In the genomic region with DNA sequence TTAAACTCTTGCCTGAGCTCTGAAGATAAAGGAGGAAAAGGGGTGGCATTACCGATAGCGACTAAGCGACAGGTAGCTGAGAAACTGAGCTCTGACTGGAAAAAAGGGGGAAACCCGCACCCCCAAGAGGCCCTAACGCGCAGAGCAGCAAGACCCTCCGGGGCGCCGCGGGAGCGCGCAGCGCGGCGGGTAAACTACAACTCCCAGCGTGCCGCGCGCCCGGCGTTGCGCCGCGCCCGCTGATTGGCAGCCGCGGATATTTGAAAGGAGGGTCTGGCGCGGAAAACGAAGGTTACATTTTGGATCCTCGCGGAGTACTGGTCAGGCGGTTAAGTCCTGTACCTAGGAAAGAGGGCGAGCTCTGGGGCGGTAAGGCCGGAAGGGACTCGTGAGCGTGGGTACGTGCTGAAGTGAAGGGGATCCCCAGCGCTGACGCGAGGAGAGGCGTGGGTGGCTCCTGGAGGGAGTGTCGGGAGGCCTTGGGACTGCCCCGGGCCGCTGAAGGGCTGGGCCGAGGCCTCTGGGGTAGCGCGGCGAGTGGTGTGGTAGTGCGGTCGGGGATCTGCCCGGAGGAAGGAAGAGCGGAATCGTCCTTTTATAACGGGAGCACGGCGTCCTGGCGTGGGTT, we compare ENCODE assay signal across 8 cellular contexts. TPM values are rescaled to one million over a fixed set of nuclear protein-coding genes. Genes with fewer than 3 reads are reported as not detected.
DNase-seq lines count a peak whose midpoint lies in the region; TF ChIP-seq lines count a peak whose summit lies in the region.

A gene (plus strand): TSS at position 291 of the 628 bp plus-strand sequence. CDS start 468 bp downstream, outside the sequence.

- H3K4me3 ChIP-seq in LNCaP clone FGC (ENCODE audit: low read depth, low read length): peak within 1 kb of the TSS; percentile 69
- H3K4me3 ChIP-seq in ovary: peak within 1 kb of the TSS; percentile 51
- peak within 1 kb of the TSS; percentile 33 to 79 (median 58) for H3K4me3 ChIP-seq in transverse colon

- DNase-seq in GM03348 (ENCODE audit: low spot score) (peak; percentile 93), H4 (ENCODE audit: low spot score) (peak; percentile 33), LNCaP clone FGC (ENCODE audit: low read depth) (no peak), SK-MEL-5 (ENCODE audit: low read depth, low spot score) (peak; percentile 71), glutamatergic neuron (peak; percentile 65), ovary (peak; percentile 72 to 85 (median 79)), transverse colon (peak; percentile 76)
- DNase-seq in activated naive CD4-positive, alpha-beta T cell treated with Interleukin-2 at 50 U/mL for 16 hours: peak; percentile 83

- no peaks in the 10 kb centered on the region for H3K27me3 ChIP-seq in ovary
- no peaks in the 10 kb centered on the region for H3K27me3 ChIP-seq in transverse colon

- no peaks in the 10 kb centered on the region for H3K27me3 Mint-ChIP-seq in glutamatergic neuron (ENCODE audit: unreplicated experiment)

- no peaks in the 10 kb centered on the region for H3K9me3 Mint-ChIP-seq in glutamatergic neuron (ENCODE audit: unreplicated experiment)

- H3K27ac ChIP-seq in ovary (no peak within 1 kb of the TSS), transverse colon (peak within 1 kb of the TSS; percentile 49 to 73 (median 52))

- no peaks in the 10 kb centered on the region for H3K36me3 Mint-ChIP-seq in glutamatergic neuron (ENCODE audit: unreplicated experiment)

- H3K27ac Mint-ChIP-seq in glutamatergic neuron (ENCODE audit: unreplicated experiment): no peak within 1 kb of the TSS

- peaks cover 6% of the 10 kb centered on the region for H3K4me1 Mint-ChIP-seq in glutamatergic neuron (ENCODE audit: low read depth, unreplicated experiment)

- no peak for TF ChIP-seq CTCF in LNCaP clone FGC (IDR thresholded peaks at IDR 0.05; ENCODE audit: control insufficient read depth, extremely low read depth, insufficient read depth)
- no peak for TF ChIP-seq CTCF in glutamatergic neuron (IDR thresholded peaks at IDR 0.05; ENCODE audit: partially characterized antibody, unreplicated experiment)
- peak in 2 of 3 donors; percentile 39 to 50 for TF ChIP-seq CTCF in ovary (IDR thresholded peaks at IDR 0.05)
- TF ChIP-seq CTCF in transverse colon (IDR thresholded peaks at IDR 0.05): peak in 2 of 5 experiments; percentile 26 to 36

- intact Hi-C loops in ovary (cut with DNase I) (no loop called here), transverse colon (cut with DNase I; ENCODE audit: low total_unique reads) (no loop called here)

- H3K36me3 ChIP-seq in ovary: no peaks in the 10 kb centered on the region
- H3K36me3 ChIP-seq in transverse colon: no peaks in the 10 kb centered on the region

- TF ChIP-seq POLR2A in ovary (IDR thresholded peaks at IDR 0.05) (no peak), transverse colon (IDR thresholded peaks at IDR 0.05) (no peak)

- H3K9me3 ChIP-seq in ovary: no peaks in the 10 kb centered on the region
- no peaks in the 10 kb centered on the region for H3K9me3 ChIP-seq in transverse colon

- H3K4me1 ChIP-seq in ovary (ENCODE audit: insufficient read depth) (peaks cover 5% of the 10 kb centered on the region), transverse colon (peaks cover 0 to 12% (median 8%) of the 10 kb centered on the region in 4 donors)

- WGBS in ovary, 3 donors: 0 to 1% (median 1%) methylated on average over 59 of the region's 59 CpGs
- WGBS in transverse colon (ENCODE audit: low coverage in 1 of 2), 2 donors: 0% methylated on average over 58 of the region's 59 CpGs; no CpG with 5 or more reads in 1 of the 2 donors

- TF ChIP-seq EP300 in ovary (IDR thresholded peaks at IDR 0.05) (no peak), transverse colon (IDR thresholded peaks at IDR 0.05; ENCODE audit: low read depth) (no peak)

- H3K4me3 Mint-ChIP-seq in glutamatergic neuron (ENCODE audit: unreplicated experiment): peak within 1 kb of the TSS; percentile 100

- in situ Hi-C loops in SK-MEL-5 (cut with HindIII; ENCODE audit: low pct_unique_long_range_greater_than_20kb, low sequenced_read_pairs) (no loop called here), transverse colon (cut with MboI; ENCODE audit: low pct_ligation_motif_present in 1 of 4, low pct_unique_long_range_greater_than_20kb in 1 of 4, low sequenced_read_pairs in 3 of 4) (no loop called here)

RNA-seq across cellular contexts. Expression of the gene that starts here (rescaled TPM):
- total RNA-seq in H4 (2014; rRNA removed; shearing (Covaris generic)): 7.8 and 22.6 TPM in 2 replicates
- 8.3 and 9.2 TPM in 2 replicates for total RNA-seq in SK-MEL-5 (2014; rRNA removed; shearing (Covaris generic))
- 19.1 and 25.2 TPM in 2 replicates for polyA plus RNA-seq in SK-MEL-5 (2015; cell fraction: cytosol; rRNA removed)
- polyA plus RNA-seq in SK-MEL-5 (2015; cell fraction: nucleus; rRNA removed): 77.0 and 80.6 TPM in 2 replicates
- 5.1 TPM for total RNA-seq in glutamatergic neuron (ENCODE audit: unreplicated experiment)
- 1 to 10 TPM in 1 of 7 donors, under 1 TPM in 6; 0.11 to 1.6 (median 0.24) TPM for total RNA-seq in ovary
- polyA plus RNA-seq in ovary: under 1 TPM; 0.37 to 0.40 TPM
- 10 to 100 TPM in 3 of 4 donors, 1 to 10 TPM in 1; 6.5 to 31.8 (median 18.8) TPM for total RNA-seq in transverse colon

Comparison
In these comparisons a context has a peak if more than half of its experiments do, and no peak if none do; other contexts are left out.
1. CTCF ChIP-seq: peak in ovary (2 of 3); none in LNCaP clone FGC (single experiment) and glutamatergic neuron (single experiment).
2. H3K27ac ChIP-seq: peak in transverse colon (4 of 4); none in ovary (0 of 2).
3. Peak in every context shown above with its lines, with median percentiles within 50 percentile points of each other: H3K4me3 ChIP-seq.